Comparison of ENCODE assay signal across 24 cellular contexts in genomic region chr2:191959209-191959608, GRCh38.
DNase-seq lines count a peak whose midpoint lies in the region; ATAC-seq and TF ChIP-seq lines count a peak whose summit lies in the region.
"Had no signal": no experiment of that assay in that cellular context is flagged by ENCODE, and none has a peak within 500 bp of the region (broad histone marks: within the 10 kb centered on the region; RNA-seq: fewer than 3 reads in every experiment).

No MANE protein-coding gene starts in this region.

- DNase-seq in DMS53 (lab: John Stamatoyannopoulos, UW) (peak; percentile 93), NCI-H1105 (lab: John Stamatoyannopoulos, UW) (peak; percentile 36), NCI-H345 (lab: John Stamatoyannopoulos, UW) (peak; percentile 86), fibroblast of pulmonary artery (ENCODE audit: low read depth) (peak; percentile 45), NOMO-1 treated with dmso at 0.1 percent for 144 hours (lab: John Stamatoyannopoulos, UW; ENCODE audit: unreplicated experiment) (no peak)
- DNase-seq: activated CD4-positive, alpha-beta T cell treated with anti-CD3 and anti-CD28 coated beads, Interleukin-2, amount 10 ng/mL, durations not matched to agents 24 days and 14 days; C1 segment of cervical spinal cord; Calu3; erythroblast; foreskin keratinocyte; H9; KG1; mucosa of descending colon; NCI-H2171; nephron progenitor cell had no signal

- no peak for ATAC-seq in HG03520 (IDR thresholded peaks at IDR 0.05; ENCODE audit: unreplicated experiment)
- ATAC-seq in HG03095 (IDR thresholded peaks at IDR 0.05; ENCODE audit: unreplicated experiment): no peak
- no peak for ATAC-seq in GM21360 (IDR thresholded peaks at IDR 0.05; ENCODE audit: unreplicated experiment)
- ATAC-seq: activated T-helper 17 cell treated with anti-CD3 and anti-CD28 coated beads, Interleukin-2, amount 50 U/mL, for 72 hours; foreskin keratinocyte; left lobe of liver; mucosa of descending colon; Panc1 had no signal

- TF ChIP-seq CTCF in fibroblast of pulmonary artery (IDR thresholded peaks at IDR 0.05; ENCODE audit: low read length, missing control alignments): no peak

- no peak overlapping the region for H3K4me3 ChIP-seq in fibroblast of pulmonary artery (replicated peaks; ENCODE audit: low read depth, low read length)
- H3K4me3 ChIP-seq: ascending aorta, mucosa of descending colon, SJSA1, vagina had no signal
